26 cellular contexts compared by ENCODE assay signal in the genomic region with DNA sequence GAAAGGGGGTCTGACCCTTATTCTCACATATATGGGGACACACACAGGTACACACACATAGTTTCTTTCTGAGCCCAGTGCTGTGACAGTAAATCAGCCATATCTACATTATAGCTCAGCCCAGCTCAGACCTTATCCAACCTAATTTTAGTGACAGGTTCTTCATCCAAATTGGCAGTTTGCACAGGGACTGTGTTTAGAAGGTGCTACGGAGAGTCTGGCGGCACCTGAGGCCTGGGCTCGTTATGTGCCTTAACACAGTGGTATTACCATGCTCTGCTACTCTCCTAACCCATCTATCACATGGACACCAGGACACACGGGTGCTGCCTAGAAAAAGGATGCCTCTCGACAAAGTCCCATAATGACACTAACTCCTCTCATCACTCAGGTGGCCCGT.
"Had no signal": no experiment of that assay in that cellular context is flagged by ENCODE, and none has a peak within 500 bp of the region (broad histone marks: within the 10 kb centered on the region; RNA-seq: fewer than 3 reads in every experiment).

No MANE protein-coding gene starts in this region.

- H3K36me3 Mint-ChIP-seq: activated naive CD8-positive, alpha-beta T cell; naive B cell; stimulated activated memory B cell treated with anti-CD40 and anti-IgM and Interleukin-4, amounts not matched to agents 10 μg/mL and 1 μg/mL and 100 μg/mL, for 72 hours had no signal

- H3K27me3 ChIP-seq: cardiac muscle cell, left lung, pancreas, thyroid gland, upper lobe of left lung, vagina had no signal

- H3K27ac Mint-ChIP-seq: activated CD4-positive, alpha-beta T cell treated with anti-CD3 and anti-CD28 coated beads for 36 hours; activated naive CD8-positive, alpha-beta T cell; naive B cell; nephron progenitor cell; stimulated activated memory B cell treated with anti-CD40 and anti-IgM and Interleukin-4, amounts not matched to agents 10 μg/mL and 1 μg/mL and 100 μg/mL, for 72 hours; stimulated activated naive CD8-positive, alpha-beta T cell treated with anti-CD3 and anti-CD28 coated beads, Interleukin-15, amount 100 ng/mL, for 72 hours; T-helper 2 cell treated with Interferon-gamma antibody and Interleukin-4, amounts not matched to agents 5 μg/mL and 100 μg/mL, for 36 hours had no signal

- H3K4me3 Mint-ChIP-seq: activated CD4-positive, alpha-beta T cell treated with anti-CD3 and anti-CD28 coated beads for 36 hours; activated naive CD8-positive, alpha-beta T cell; naive B cell; nephron progenitor cell; stimulated activated memory B cell treated with anti-CD40 and anti-IgM and Interleukin-4, amounts not matched to agents 10 μg/mL and 1 μg/mL and 100 μg/mL, for 72 hours; stimulated activated naive CD8-positive, alpha-beta T cell treated with anti-CD3 and anti-CD28 coated beads, Interleukin-15, amount 100 ng/mL, for 72 hours; T-helper 2 cell treated with Interferon-gamma antibody and Interleukin-4, amounts not matched to agents 5 μg/mL and 100 μg/mL, for 36 hours had no signal

- H3K27ac ChIP-seq: cardiac muscle cell, left lung, pancreas, thyroid gland, upper lobe of left lung, vagina had no signal

- H3K9me3 Mint-ChIP-seq: naive B cell; nephron progenitor cell; stimulated activated memory B cell treated with anti-CD40 and anti-IgM and Interleukin-4, amounts not matched to agents 10 μg/mL and 1 μg/mL and 100 μg/mL, for 72 hours; stimulated activated naive CD8-positive, alpha-beta T cell treated with anti-CD3 and anti-CD28 coated beads, Interleukin-15, amount 100 ng/mL, for 72 hours; T-helper 2 cell treated with Interferon-gamma antibody and Interleukin-4, amounts not matched to agents 5 μg/mL and 100 μg/mL, for 36 hours had no signal

- DNase-seq: activated CD4-positive, alpha-beta T cell treated with anti-CD3 and anti-CD28 coated beads for 36 hours; activated CD4-positive, alpha-beta T cell treated with anti-CD3 and anti-CD28 coated beads, Interleukin-2, amount 50 U/mL, for 4 hours; activated CD4-positive, CD25-positive, alpha-beta regulatory T cell; activated CD8-positive, alpha-beta memory T cell treated with anti-CD3 and anti-CD28 coated beads for 24 hours; activated effector memory CD4-positive, alpha-beta T cell treated with Interleukin-2 at 50 U/mL for 16 hours; activated naive CD4-positive, alpha-beta T cell treated with Interleukin-2 at 50 U/mL for 16 hours; anterior cingulate cortex; kidney glomerular epithelial cell; left lung; naive B cell; nephron progenitor cell; pancreas; stimulated activated CD4-positive, alpha-beta T cell treated with anti-CD3 and anti-CD28 coated beads, Interleukin-12 subunit alpha, Interleukin-12 subunit beta, amount 100 ng/mL, for 4 hours; stimulated activated CD4-positive, alpha-beta T cell treated with anti-CD3 and anti-CD28 coated beads, Interleukin-4, amount 100 ng/mL, for 1 hour; stimulated activated CD8-positive, alpha-beta memory T cell treated with anti-CD3 and anti-CD28 coated beads, Interleukin-4, amount 100 ng/mL, for 48 hours; stimulated activated naive CD8-positive, alpha-beta T cell treated with anti-CD3 and anti-CD28 coated beads, Interleukin-15, amount 100 ng/mL, for 72 hours; substantia nigra; T-helper 1 cell; thyroid gland; upper lobe of left lung had no signal

- ATAC-seq: activated CD4-positive, alpha-beta T cell treated with anti-CD3 and anti-CD28 coated beads for 36 hours; left lung; pancreas; stimulated activated memory B cell treated with anti-CD40 and anti-IgM and Interleukin-4, amounts not matched to agents 10 μg/mL and 1 μg/mL and 100 μg/mL, for 72 hours; stimulated activated naive CD8-positive, alpha-beta T cell treated with anti-CD3 and anti-CD28 coated beads, Interleukin-15, amount 100 ng/mL, for 72 hours had no signal

- H3K27me3 Mint-ChIP-seq: activated CD4-positive, alpha-beta T cell treated with anti-CD3 and anti-CD28 coated beads for 36 hours; stimulated activated memory B cell treated with anti-CD40 and anti-IgM and Interleukin-4, amounts not matched to agents 10 μg/mL and 1 μg/mL and 100 μg/mL, for 72 hours had no signal

- H3K9me3 ChIP-seq: left lung, pancreas, prostate gland, thyroid gland, upper lobe of left lung, vagina had no signal

- H3K4me3 ChIP-seq: cardiac muscle cell, left lung, pancreas, prostate gland, thyroid gland, upper lobe of left lung, vagina had no signal

- H3K4me1 ChIP-seq: pancreas had no signal

- H3K4me1 Mint-ChIP-seq: activated CD4-positive, alpha-beta T cell treated with anti-CD3 and anti-CD28 coated beads for 36 hours; naive B cell; stimulated activated memory B cell treated with anti-CD40 and anti-IgM and Interleukin-4, amounts not matched to agents 10 μg/mL and 1 μg/mL and 100 μg/mL, for 72 hours; stimulated activated naive CD8-positive, alpha-beta T cell treated with anti-CD3 and anti-CD28 coated beads, Interleukin-15, amount 100 ng/mL, for 72 hours had no signal
